Comparison of ENCODE assay signal across 8 cellular contexts in genomic region chr3:126245811-126246727, GRCh38.
DNase-seq lines count a peak whose midpoint lies in the region; ATAC-seq and TF ChIP-seq lines count a peak whose summit lies in the region.

No MANE protein-coding gene starts in this region.

- H3K27me3 ChIP-seq in KMS-11 (ENCODE audit: insufficient read depth, low read depth) (no peaks in the 10 kb centered on the region), SU-DHL-6 (ENCODE audit: low read length) (no peaks in the 10 kb centered on the region)

- intact Hi-C loops in posterior cingulate gyrus (cut with DNase I): loop anchor here (1.0 kb wide), 1 partner anchor 143 kb away; no protein-coding TSS in a partner anchor

- H3K9ac ChIP-seq in KMS-11 (no peak overlapping the region), SU-DHL-6 (ENCODE audit: low read length) (no peak overlapping the region)

- H3K4me3 ChIP-seq in KMS-11 (IDR thresholded peaks at IDR 0.05; ENCODE audit: insufficient read depth, low read depth, low read length): no peak overlapping the region
- H3K4me3 ChIP-seq in SU-DHL-6 (ENCODE audit: insufficient read depth, low read length, poor library complexity, severe bottlenecking): no peak overlapping the region
- H3K4me3 ChIP-seq in fibroblast of villous mesenchyme (ENCODE audit: low read depth, low read length): no peak overlapping the region

- H3F3A ChIP-seq in SU-DHL-6 (ENCODE audit: insufficient read depth): no peaks in the 10 kb centered on the region

- no peaks in the 10 kb centered on the region for H3K79me2 ChIP-seq in KMS-11 (ENCODE audit: insufficient read depth, low read depth)
- H3K79me2 ChIP-seq in SU-DHL-6 (ENCODE audit: insufficient read depth, low read length): no peaks in the 10 kb centered on the region

- no peak for ATAC-seq in GM18870 (IDR thresholded peaks at IDR 0.05; ENCODE audit: unreplicated experiment)

- DNase-seq in DMS53 (lab: John Stamatoyannopoulos, UW) (peak; percentile 69), fibroblast of villous mesenchyme (ENCODE audit: low read depth) (peak; percentile 73), posterior cingulate gyrus (peak in 9 of 10 donors; percentile 44 to 92 (median 76))
- DNase-seq in activated T-cell treated with anti-CD3 and anti-CD28 coated beads, Interleukin-2, amount 50 U/mL, for 1 hour: no peak
- DNase-seq in activated effector memory CD4-positive, alpha-beta T cell treated with anti-CD3 and anti-CD28 coated beads, Interleukin-2, amount 50 U/mL, for 16 hours: no peak

- H2AFZ ChIP-seq in KMS-11 (ENCODE audit: low read depth) (no peak overlapping the region), SU-DHL-6 (ENCODE audit: low read depth, low read length, severe bottlenecking) (no peak overlapping the region)

- no peaks in the 10 kb centered on the region for H3K9me3 ChIP-seq in SU-DHL-6 (ENCODE audit: insufficient read depth, low read length)

- H4K20me1 ChIP-seq in KMS-11 (ENCODE audit: insufficient read depth) (no peaks in the 10 kb centered on the region), SU-DHL-6 (ENCODE audit: low read depth, low read length) (no peaks in the 10 kb centered on the region)

- no peak overlapping the region for H3K4me2 ChIP-seq in KMS-11
- H3K4me2 ChIP-seq in SU-DHL-6 (ENCODE audit: low read depth, low read length, poor library complexity, severe bottlenecking): no peak overlapping the region

- H3K27ac ChIP-seq in KMS-11 (no peak overlapping the region), SU-DHL-6 (ENCODE audit: low read depth, low read length) (no peak overlapping the region)

- H3K4me1 ChIP-seq in KMS-11 (ENCODE audit: low read depth, poor library complexity, severe bottlenecking): no peaks in the 10 kb centered on the region

- TF ChIP-seq CTCF in KMS-11 (conservative IDR thresholded peaks at IDR 0.05; ENCODE audit: low read depth, low read length) (peak; percentile 36; the same call in 1 of the 2 replicates), SU-DHL-6 (IDR thresholded peaks at IDR 0.05; ENCODE audit: insufficient read depth, low read length, poor library complexity, severe bottlenecking) (peak; percentile 32), fibroblast of villous mesenchyme (IDR thresholded peaks at IDR 0.05; ENCODE audit: insufficient read depth, low read depth, low read length) (peak; percentile 69)

- no peaks in the 10 kb centered on the region for H3K9me2 ChIP-seq in SU-DHL-6 (replicated peaks; ENCODE audit: insufficient read depth, low read length)

- H3K36me3 ChIP-seq in KMS-11 (ENCODE audit: insufficient read depth) (no peaks in the 10 kb centered on the region), SU-DHL-6 (ENCODE audit: low read length) (no peaks in the 10 kb centered on the region)

Comparison
In these comparisons a context has a peak if more than half of its experiments do, and no peak if none do; other contexts are left out.
1. DNase-seq: peak in DMS53 (single experiment), fibroblast of villous mesenchyme (single experiment) and posterior cingulate gyrus (9 of 10); none in activated T-cell treated with anti-CD3 and anti-CD28 coated beads, Interleukin-2, amount 50 U/mL, for 1 hour (single experiment) and activated effector memory CD4-positive, alpha-beta T cell treated with anti-CD3 and anti-CD28 coated beads, Interleukin-2, amount 50 U/mL, for 16 hours (single experiment).
2. Peak in every context shown above with its lines, with median percentiles within 50 percentile points of each other: CTCF ChIP-seq.